ENCODE assay signal across 2 cellular contexts in the genomic region with DNA sequence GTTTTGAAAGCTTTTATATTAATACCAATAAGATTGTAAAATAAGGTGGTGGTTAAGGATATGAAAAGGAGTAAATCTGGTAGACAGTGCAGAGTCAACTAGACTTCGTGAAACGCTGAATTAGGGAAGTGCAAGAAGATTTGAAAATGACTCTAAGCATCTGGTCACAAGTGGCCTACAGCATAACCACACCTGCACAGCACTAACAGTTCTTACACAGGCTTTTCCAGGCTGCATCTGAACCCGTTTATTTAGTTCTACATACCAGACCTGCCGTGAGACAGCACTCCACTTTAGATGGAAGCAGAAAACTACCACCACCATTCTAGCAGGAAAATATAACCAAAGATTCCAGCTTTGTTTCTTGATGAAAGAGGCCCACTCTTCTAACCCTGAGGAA.
TF ChIP-seq lines count a peak whose summit lies in the region.

No MANE protein-coding gene starts in this region.

TF ChIP-seq in SK-N-SH, 30 proteins besides CTCF, POLR2A, EP300 and RAD21 (continued from another document):
- TF ChIP-seq, protein P1, sequence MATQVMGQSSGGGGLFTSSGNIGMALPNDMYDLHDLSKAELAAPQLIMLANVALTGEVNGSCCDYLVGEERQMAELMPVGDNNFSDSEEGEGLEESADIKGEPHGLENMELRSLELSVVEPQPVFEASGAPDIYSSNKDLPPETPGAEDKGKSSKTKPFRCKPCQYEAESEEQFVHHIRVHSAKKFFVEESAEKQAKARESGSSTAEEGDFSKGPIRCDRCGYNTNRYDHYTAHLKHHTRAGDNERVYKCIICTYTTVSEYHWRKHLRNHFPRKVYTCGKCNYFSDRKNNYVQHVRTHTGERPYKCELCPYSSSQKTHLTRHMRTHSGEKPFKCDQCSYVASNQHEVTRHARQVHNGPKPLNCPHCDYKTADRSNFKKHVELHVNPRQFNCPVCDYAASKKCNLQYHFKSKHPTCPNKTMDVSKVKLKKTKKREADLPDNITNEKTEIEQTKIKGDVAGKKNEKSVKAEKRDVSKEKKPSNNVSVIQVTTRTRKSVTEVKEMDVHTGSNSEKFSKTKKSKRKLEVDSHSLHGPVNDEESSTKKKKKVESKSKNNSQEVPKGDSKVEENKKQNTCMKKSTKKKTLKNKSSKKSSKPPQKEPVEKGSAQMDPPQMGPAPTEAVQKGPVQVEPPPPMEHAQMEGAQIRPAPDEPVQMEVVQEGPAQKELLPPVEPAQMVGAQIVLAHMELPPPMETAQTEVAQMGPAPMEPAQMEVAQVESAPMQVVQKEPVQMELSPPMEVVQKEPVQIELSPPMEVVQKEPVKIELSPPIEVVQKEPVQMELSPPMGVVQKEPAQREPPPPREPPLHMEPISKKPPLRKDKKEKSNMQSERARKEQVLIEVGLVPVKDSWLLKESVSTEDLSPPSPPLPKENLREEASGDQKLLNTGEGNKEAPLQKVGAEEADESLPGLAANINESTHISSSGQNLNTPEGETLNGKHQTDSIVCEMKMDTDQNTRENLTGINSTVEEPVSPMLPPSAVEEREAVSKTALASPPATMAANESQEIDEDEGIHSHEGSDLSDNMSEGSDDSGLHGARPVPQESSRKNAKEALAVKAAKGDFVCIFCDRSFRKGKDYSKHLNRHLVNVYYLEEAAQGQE (IDR thresholded peaks at IDR 0.05; ENCODE audit: low read depth, low read length), result no peak
- TF ChIP-seq RXRA (IDR thresholded peaks at IDR 0.05; ENCODE audit: borderline replicate concordance, low read depth) (no peak), SMC3 (IDR thresholded peaks at IDR 0.05; ENCODE audit: low read depth, low read length) (no peak), RCOR1 (IDR thresholded peaks at IDR 0.05; ENCODE audit: low read length) (no peak), MXI1 (IDR thresholded peaks at IDR 0.05; ENCODE audit: low read depth, low read length) (no peak), GATA2 (CRISPR knock-in tag; IDR thresholded peaks at IDR 0.05) (no peak), EZH2phosphoT487 (IDR thresholded peaks at IDR 0.05; ENCODE audit: borderline replicate concordance, low read depth) (no peak), NFIC (IDR thresholded peaks at IDR 0.05; ENCODE audit: borderline replicate concordance) (no peak), FOSL2 (IDR thresholded peaks at IDR 0.05; ENCODE audit: borderline replicate concordance, low read depth) (no peak), ELF1 (IDR thresholded peaks at IDR 0.05) (no peak), RFX5 (IDR thresholded peaks at IDR 0.05; ENCODE audit: low read length) (no peak), MEF2A (IDR thresholded peaks at IDR 0.05; ENCODE audit: borderline replicate concordance, low read depth) (no peak)
- TF ChIP-seq, protein P2, sequence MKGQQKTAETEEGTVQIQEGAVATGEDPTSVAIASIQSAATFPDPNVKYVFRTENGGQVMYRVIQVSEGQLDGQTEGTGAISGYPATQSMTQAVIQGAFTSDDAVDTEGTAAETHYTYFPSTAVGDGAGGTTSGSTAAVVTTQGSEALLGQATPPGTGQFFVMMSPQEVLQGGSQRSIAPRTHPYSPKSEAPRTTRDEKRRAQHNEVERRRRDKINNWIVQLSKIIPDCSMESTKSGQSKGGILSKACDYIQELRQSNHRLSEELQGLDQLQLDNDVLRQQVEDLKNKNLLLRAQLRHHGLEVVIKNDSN (IDR thresholded peaks at IDR 0.05; ENCODE audit: borderline replicate concordance, low read depth), result no peak
TF ChIP-seq in SK-N-SH: peak in this region for 0.

TF ChIP-seq in SK-N-SH treated with all-trans-retinoic acid at 6 μM for 48 hours, 23 proteins besides CTCF, POLR2A, EP300 and RAD21 (continued from another document):
- TF ChIP-seq PPARA (CRISPR knock-in tag; IDR thresholded peaks at IDR 0.05; ENCODE audit: borderline replicate concordance) (no peak), ZNF565 (CRISPR knock-in tag; conservative IDR thresholded peaks at IDR 0.05; ENCODE audit: low read depth) (no peak)
